Comparison of ENCODE assay signal across 14 cellular contexts in the genomic region with DNA sequence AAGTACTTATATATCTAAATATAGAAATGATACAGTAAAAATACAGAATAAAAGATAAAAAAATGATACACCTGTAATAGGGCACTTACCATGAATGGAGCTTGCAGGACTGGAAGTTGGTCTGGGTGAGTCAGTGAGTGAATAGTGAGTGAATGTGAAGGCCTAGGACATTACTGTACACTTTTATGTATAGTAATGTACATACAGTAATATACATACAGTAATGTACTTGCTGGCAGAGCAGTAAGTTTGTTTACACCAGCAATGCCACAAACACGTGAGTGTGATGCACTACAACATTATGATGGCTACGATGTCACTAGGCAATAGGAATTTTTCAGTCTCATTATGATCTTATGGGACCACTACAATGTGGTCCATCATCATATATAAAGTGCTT. TPM values are rescaled to one million over a fixed set of nuclear protein-coding genes. Genes with fewer than 3 reads are reported as not detected.
DNase-seq lines count a peak whose midpoint lies in the region; ATAC-seq and TF ChIP-seq lines count a peak whose summit lies in the region.
"Had no signal": no experiment of that assay in that cellular context is flagged by ENCODE, and none has a peak within 500 bp of the region (broad histone marks: within the 10 kb centered on the region; RNA-seq: fewer than 3 reads in every experiment).

No MANE protein-coding gene starts in this region.

- peaks cover 38 to 66% of the 10 kb centered on the region in 2 donors for H3K36me3 Mint-ChIP-seq in CD14-positive monocyte

- peak; percentile 31 for ATAC-seq in GM18498 (IDR thresholded peaks at IDR 0.05; ENCODE audit: unreplicated experiment)
- ATAC-seq in GM19395 (IDR thresholded peaks at IDR 0.05; ENCODE audit: unreplicated experiment): peak; percentile 32
- peak; percentile 11 for ATAC-seq in HG02884 (IDR thresholded peaks at IDR 0.05; ENCODE audit: unreplicated experiment)
- ATAC-seq in PC-3: peak; percentile 91

- no peaks in the 10 kb centered on the region for H3K9me2 ChIP-seq in PC-3 (replicated peaks; ENCODE audit: low read length)

- peaks cover 26% of the 10 kb centered on the region for H3K4me1 ChIP-seq in PC-3 (ENCODE audit: insufficient read depth, low read length)
- no peaks in the 10 kb centered on the region for H3K4me1 ChIP-seq in effector memory CD4-positive, alpha-beta T cell (ENCODE audit: control insufficient read depth, insufficient read depth, low read length, poor library complexity, severe bottlenecking)

- POLR2A ChIA-PET in PC-3 (lab: Charles Lee; ENCODE audit: unreplicated experiment): no interaction called here

- H3K4me2 ChIP-seq in PC-3 (ENCODE audit: low read length): no peak overlapping the region

- H3K27ac ChIP-seq in PC-3 (ENCODE audit: low read length): peak overlapping the region; percentile 77
- H3K27ac ChIP-seq in effector memory CD4-positive, alpha-beta T cell (ENCODE audit: insufficient read depth, low read length, poor library complexity, severe bottlenecking): no peak overlapping the region

- H3K27ac Mint-ChIP-seq in CD14-positive monocyte: no peak overlapping the region
- H3K27ac Mint-ChIP-seq: activated CD4-positive, alpha-beta memory T cell treated with anti-CD3 and anti-CD28 coated beads, Interleukin-2, amount 10 ng/mL, durations not matched to agents 7 days and 5 days; activated T-helper 2 cell treated with anti-CD3 and anti-CD28 coated beads, Interferon-gamma antibody, Interleukin-2, Interleukin-4, amounts not matched to agents 10 μg/mL and 5 μg/mL and 100 μg/mL, durations not matched to agents 14 hours and 24 hours and 36 hours had no signal

- peak; percentile 84 for DNase-seq in PC-3
- DNase-seq in effector memory CD4-positive, alpha-beta T cell: no peak
- DNase-seq in CD14-positive monocyte (ENCODE audit: low spot score): no peak
- no peak for DNase-seq in stimulated activated CD4-positive, alpha-beta T cell treated with anti-CD3 and anti-CD28 coated beads, Interleukin-1b, Interleukin-23, amount 100 ng/mL, for 48 hours
- DNase-seq in LoVo (ENCODE audit: low spot score): no peak
- DNase-seq: activated CD4-positive, alpha-beta memory T cell treated with anti-CD3 and anti-CD28 coated beads, Interleukin-2, amount 10 ng/mL, durations not matched to agents 7 days and 5 days; anterior cingulate cortex; mesenchymal stem cell; NCI-H2081; Peyer's patch had no signal

- no peaks in the 10 kb centered on the region for H3K79me2 ChIP-seq in PC-3 (ENCODE audit: low read length)

- H3K4me3 Mint-ChIP-seq in CD14-positive monocyte: no peak overlapping the region
- H3K4me3 Mint-ChIP-seq: activated CD4-positive, alpha-beta memory T cell treated with anti-CD3 and anti-CD28 coated beads, Interleukin-2, amount 10 ng/mL, durations not matched to agents 7 days and 5 days had no signal

- TF ChIP-seq CTCF in PC-3 (conservative IDR thresholded peaks at IDR 0.05; ENCODE audit: low read depth, low read length): no peak
- TF ChIP-seq CTCF in CD14-positive monocyte (IDR thresholded peaks at IDR 0.05): no peak

- H3F3A ChIP-seq in PC-3 (ENCODE audit: low read length, unreplicated experiment): no peaks in the 10 kb centered on the region

- H2AFZ ChIP-seq in PC-3 (ENCODE audit: low read length): no peak overlapping the region

- H3K27me3 ChIP-seq in PC-3 (ENCODE audit: low read length): no peaks in the 10 kb centered on the region
- H3K27me3 ChIP-seq in effector memory CD4-positive, alpha-beta T cell (replicated peaks; ENCODE audit: control insufficient read depth, insufficient read depth, low read length, poor library complexity, severe bottlenecking): no peaks in the 10 kb centered on the region
- H3K27me3 ChIP-seq: Peyer's patch had no signal

- H3K9me3 ChIP-seq in PC-3 (ENCODE audit: low read length): no peaks in the 10 kb centered on the region
- H3K9me3 ChIP-seq in effector memory CD4-positive, alpha-beta T cell (ENCODE audit: control insufficient read depth, low read length): no peaks in the 10 kb centered on the region
- H3K9me3 ChIP-seq: Peyer's patch had no signal

- no peaks in the 10 kb centered on the region for H3K36me3 ChIP-seq in PC-3 (ENCODE audit: low read depth, low read length)
- peaks cover 4% of the 10 kb centered on the region for H3K36me3 ChIP-seq in effector memory CD4-positive, alpha-beta T cell (ENCODE audit: control insufficient read depth, insufficient read depth, low read length)

- no peaks in the 10 kb centered on the region for H3K27me3 Mint-ChIP-seq in CD14-positive monocyte (ENCODE audit: low read depth in 3 of 3)
- H3K27me3 Mint-ChIP-seq: activated CD4-positive, alpha-beta memory T cell treated with anti-CD3 and anti-CD28 coated beads, Interleukin-2, amount 10 ng/mL, durations not matched to agents 7 days and 5 days had no signal

- H3K4me3 ChIP-seq in PC-3 (ENCODE audit: low read length): no peak overlapping the region
- H3K4me3 ChIP-seq in effector memory CD4-positive, alpha-beta T cell (ENCODE audit: insufficient read depth, low read depth, low read length, poor library complexity, severe bottlenecking): no peak overlapping the region
- H3K4me3 ChIP-seq: Peyer's patch had no signal

- peaks cover 0 to 1% (median 0%) of the 10 kb centered on the region in 7 donors for H3K9me3 Mint-ChIP-seq in CD14-positive monocyte
- H3K9me3 Mint-ChIP-seq: activated CD4-positive, alpha-beta memory T cell treated with anti-CD3 and anti-CD28 coated beads, Interleukin-2, amount 10 ng/mL, durations not matched to agents 7 days and 5 days; activated T-helper 2 cell treated with anti-CD3 and anti-CD28 coated beads, Interferon-gamma antibody, Interleukin-2, Interleukin-4, amounts not matched to agents 10 μg/mL and 5 μg/mL and 100 μg/mL, durations not matched to agents 14 hours and 24 hours and 36 hours had no signal

- intact Hi-C loops in PC-3 (cut with micrococcal nuclease): no loop called here
- intact Hi-C loops in CD14-positive monocyte (cut with micrococcal nuclease): no loop called here

- CTCF ChIA-PET in PC-3 (lab: Charles Lee): interaction anchor here (1.0 kb wide), 1 partner anchor 219 kb away, joined by 3 read pairs; no protein-coding TSS in a partner anchor

- no peaks in the 10 kb centered on the region for H3K4me1 Mint-ChIP-seq in CD14-positive monocyte
- H3K4me1 Mint-ChIP-seq: activated CD4-positive, alpha-beta memory T cell treated with anti-CD3 and anti-CD28 coated beads, Interleukin-2, amount 10 ng/mL, durations not matched to agents 7 days and 5 days had no signal

- no TSS peak for BruUV-seq in PC-3 (replicated peaks; lab: Mats Ljungman, UMichigan)

- no peaks in the 10 kb centered on the region for H4K20me1 ChIP-seq in PC-3 (ENCODE audit: low read length)

- no peak overlapping the region for H3K9ac ChIP-seq in PC-3 (ENCODE audit: low read length)

RNA-seq across cellular contexts. Expression of a gene that starts 34.2 kb away (rescaled TPM):
- total RNA-seq in PC-3 (2014; rRNA removed): 7.4 and 9.3 TPM in 2 replicates
- 10 to 100 TPM; 29.1 to 42.3 TPM for polyA plus RNA-seq in CD14-positive monocyte

Comparison
In these comparisons a context has a peak if more than half of its experiments do, and no peak if none do; other contexts are left out.
1. ATAC-seq: peak in every context shown above with its lines; median percentile 91 in PC-3; 32 in GM19395; 31 in GM18498; 11 in HG02884.